Comparison of ENCODE assay signal across 8 cellular contexts in the genomic region with DNA sequence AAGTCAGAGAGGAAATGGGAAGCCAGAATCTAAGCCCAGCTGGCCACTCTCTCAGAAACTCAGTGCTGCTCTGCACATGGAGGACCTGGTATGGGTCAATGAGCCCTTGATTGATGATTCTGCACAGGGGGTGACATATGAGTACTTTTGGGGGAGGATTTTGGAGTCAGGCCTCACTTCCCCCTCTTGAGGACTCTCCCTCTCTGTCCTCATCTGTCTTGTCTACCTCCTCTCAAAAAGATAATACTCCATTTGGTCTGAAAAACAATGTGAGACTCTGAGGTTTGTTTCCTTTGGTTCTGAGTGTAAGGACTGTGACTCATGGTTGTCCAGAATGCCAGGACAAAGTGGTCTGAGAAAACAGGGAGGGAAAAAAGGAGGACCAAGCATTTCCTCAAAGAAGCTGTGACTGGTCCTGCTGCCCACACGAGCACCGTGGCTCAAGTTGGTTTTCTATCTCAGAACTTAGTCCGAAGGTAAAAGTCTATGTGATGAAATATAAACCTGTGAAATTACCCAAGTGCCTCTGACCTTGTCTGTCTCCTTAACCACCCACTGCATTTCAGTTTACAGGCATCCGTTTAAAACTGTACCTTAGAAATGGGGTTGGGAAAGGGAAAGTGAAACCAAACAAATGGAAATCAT. TPM values are rescaled to one million over a fixed set of nuclear protein-coding genes. Genes with fewer than 3 reads are reported as not detected.
DNase-seq lines count a peak whose midpoint lies in the region; FAIRE-seq and TF ChIP-seq lines count a peak whose summit lies in the region.

No MANE protein-coding gene starts in this region.

- H3K4me3 ChIP-seq in coronary artery (peak overlapping the region; percentile 66), muscle layer of duodenum (ENCODE audit: low read depth in 1 of 2, low read length in 2 of 2) (peak overlapping the region; percentile 64 to 74), lower leg skin (ENCODE audit: low read depth, poor library complexity, severe bottlenecking) (no peak overlapping the region)

- TF ChIP-seq POLR2A in lower leg skin (IDR thresholded peaks at IDR 0.05), result no peak

- intact Hi-C loops in lower leg skin (cut with DNase I; ENCODE audit: low total_unique reads), result no loop called here

- FAIRE-seq in RCC 7860 (lab: Jason Lieb, UNC), result peak; percentile 35

- peaks cover 15 to 17% of the 10 kb centered on the region in 2 donors for H3K4me1 ChIP-seq in muscle layer of duodenum (ENCODE audit: control insufficient read depth in 1 of 2, insufficient read depth in 2 of 2, low read length in 2 of 2)

- no peaks in the 10 kb centered on the region for H3K27me3 ChIP-seq in muscle layer of duodenum (ENCODE audit: low read depth, low read length)

- DNase-seq in DMS 273 treated with DMSO at 0.1 percent for 48 hours (lab: John Stamatoyannopoulos, UW) (peak; percentile 23), H4 (ENCODE audit: low spot score) (peak; percentile 45), RCC 7860 (ENCODE audit: low spot score) (peak; percentile 49), coronary artery (ENCODE audit: low spot score) (no peak), HUDEP-2 (lab: John Stamatoyannopoulos, UW; ENCODE audit: unreplicated experiment in 76 of 76) (no peak), NCI-H748 treated with DMSO at 0.1 percent for 48 hours (lab: John Stamatoyannopoulos, UW) (no peak), lower leg skin (ENCODE audit: low spot score in 2 of 2) (no peak)

- H3K36me3 ChIP-seq in muscle layer of duodenum (ENCODE audit: control insufficient read depth in 1 of 2, insufficient read depth in 2 of 2, low read length in 2 of 2), result peaks cover 3 to 4% of the 10 kb centered on the region in 2 donors

- no peak for TF ChIP-seq CTCF in coronary artery (IDR thresholded peaks at IDR 0.05)
- TF ChIP-seq CTCF in lower leg skin (IDR thresholded peaks at IDR 0.05), result no peak

- WGBS in lower leg skin, 2 donors, result 12 to 14% methylated on average over 4 of the region's 4 CpGs

- peak overlapping the region; percentile 81 to 91 for H3K27ac ChIP-seq in coronary artery
- peak overlapping the region; percentile 95 for H3K27ac ChIP-seq in muscle layer of duodenum (ENCODE audit: low read length)

- no peaks in the 10 kb centered on the region for H3K9me3 ChIP-seq in muscle layer of duodenum (ENCODE audit: control insufficient read depth in 1 of 2, low read length in 2 of 2)

RNA-seq across cellular contexts. Expression of a gene that starts 11.1 kb away (rescaled TPM):
- 4.5 and 7.7 TPM in 2 replicates for total RNA-seq in H4 (2014; rRNA removed; shearing (Covaris generic))
- total RNA-seq in lower leg skin, result 10 to 100 TPM; 38.4 to 53.3 (median 42.2) TPM

Comparison
In these comparisons a context has a peak if more than half of its experiments do, and no peak if none do; other contexts are left out.
1. DNase-seq: peak in DMS 273 treated with DMSO at 0.1 percent for 48 hours (single experiment), H4 (single experiment) and RCC 7860 (single experiment); none in coronary artery (single experiment), HUDEP-2 (0 of 76), NCI-H748 treated with DMSO at 0.1 percent for 48 hours (single experiment) and lower leg skin (0 of 2).